ENCODE assay signal across 8 cellular contexts in genomic region chr12:26434299-26434915, GRCh38.
DNase-seq lines count a peak whose midpoint lies in the region; ATAC-seq and TF ChIP-seq lines count a peak whose summit lies in the region.

No MANE protein-coding gene starts in this region.

- H3K18ac ChIP-seq in mesenchymal stem cell (ENCODE audit: low read depth in 1 of 2, low read length in 2 of 2), result no peak overlapping the region

- H2AFZ ChIP-seq in OCI-LY7 (ENCODE audit: low read length) (no peak overlapping the region), mesenchymal stem cell (ENCODE audit: low read depth, low read length) (no peak overlapping the region)

- peak; percentile 88 for TF ChIP-seq CTCF in AG09309 (IDR thresholded peaks at IDR 0.05; ENCODE audit: control insufficient read depth, insufficient read depth, low read depth, low read length, missing control alignments)
- peak; percentile 69 for TF ChIP-seq CTCF in GM12875 (IDR thresholded peaks at IDR 0.05; ENCODE audit: borderline replicate concordance, insufficient read depth, low read depth, low read length)
- TF ChIP-seq CTCF in OCI-LY7 (conservative IDR thresholded peaks at IDR 0.05; ENCODE audit: low read length), result peak; percentile 92

- DNase-seq in AG09309 (ENCODE audit: low read depth) (peak; percentile 14), HuH-7 (ENCODE audit: low spot score) (peak; percentile 52), OCI-LY7 (ENCODE audit: low spot score) (peak; percentile 70), dermis microvascular lymphatic vessel endothelial cell (ENCODE audit: low read depth in 2 of 2) (peak; percentile 47 to 68), mesenchymal stem cell (peak; percentile 71)

- no peak overlapping the region for H3K14ac ChIP-seq in mesenchymal stem cell (ENCODE audit: low read length in 2 of 2)

- H3K27ac ChIP-seq in OCI-LY7 (ENCODE audit: low read depth, low read length, poor library complexity, severe bottlenecking), result no peak overlapping the region
- no peak overlapping the region for H3K27ac ChIP-seq in mesenchymal stem cell (ENCODE audit: low read length, poor library complexity, severe bottlenecking)

- intact Hi-C loops in OCI-LY7 (cut with micrococcal nuclease; ENCODE audit: unreplicated experiment), result loop anchor here (2.0 to 10.0 kb wide), 4 partner anchors 90 to 310 kb away; partner anchors contain the start of gene BHLHE41

- no TSS peak for BruUV-seq in OCI-LY7 (replicated peaks; lab: Mats Ljungman, UMichigan)

- H2BK15ac ChIP-seq in mesenchymal stem cell (ENCODE audit: low read depth, poor library complexity, severe bottlenecking), result no peak overlapping the region

- CTCF ChIA-PET in OCI-LY7 (lab: Charles Lee; ENCODE audit: unreplicated experiment), result no interaction called here

- H3K4me1 ChIP-seq in OCI-LY7 (ENCODE audit: insufficient read depth, low read length, poor library complexity, severe bottlenecking) (no peaks in the 10 kb centered on the region), mesenchymal stem cell (ENCODE audit: control insufficient read depth, insufficient read depth, low read depth, low read length) (no peaks in the 10 kb centered on the region)

- H2AK5ac ChIP-seq in mesenchymal stem cell (ENCODE audit: low read length, severe bottlenecking), result no peak overlapping the region

- H2BK5ac ChIP-seq in mesenchymal stem cell (ENCODE audit: low read depth, low read length, poor library complexity, severe bottlenecking), result no peak overlapping the region

- H3K23ac ChIP-seq in mesenchymal stem cell (ENCODE audit: low read length in 2 of 2), result no peak overlapping the region

- H3K9me2 ChIP-seq in OCI-LY7 (ENCODE audit: insufficient read depth, low read length), result no peaks in the 10 kb centered on the region

- POLR2A ChIA-PET in OCI-LY7 (lab: Charles Lee), result no interaction called here

- ATAC-seq in HG03378 (IDR thresholded peaks at IDR 0.05; ENCODE audit: unreplicated experiment), result no peak
- ATAC-seq in GM21723 (IDR thresholded peaks at IDR 0.05; ENCODE audit: unreplicated experiment), result no peak

- H2BK12ac ChIP-seq in mesenchymal stem cell (ENCODE audit: low read length in 2 of 2), result no peak overlapping the region

- H3K36me3 ChIP-seq in OCI-LY7 (ENCODE audit: insufficient read depth, low read length) (no peaks in the 10 kb centered on the region), mesenchymal stem cell (ENCODE audit: control insufficient read depth in 1 of 2, insufficient read depth in 2 of 2, low read depth in 1 of 2, low read length in 2 of 2) (no peaks in the 10 kb centered on the region)

- H4K8ac ChIP-seq in mesenchymal stem cell (ENCODE audit: low read length), result no peak overlapping the region

- H3K9me3 ChIP-seq in OCI-LY7 (ENCODE audit: low read length), result no peaks in the 10 kb centered on the region
- no peaks in the 10 kb centered on the region for H3K9me3 ChIP-seq in mesenchymal stem cell (ENCODE audit: control insufficient read depth, low read length)

- WGBS in mesenchymal stem cell, result 100% methylated on average over 1 of the region's 2 CpGs

- H3K9ac ChIP-seq in mesenchymal stem cell (ENCODE audit: low read length), result no peak overlapping the region

- no peaks in the 10 kb centered on the region for H3K27me3 ChIP-seq in mesenchymal stem cell (ENCODE audit: control insufficient read depth in 1 of 2, insufficient read depth in 1 of 2, low read length in 2 of 2)

- H3K4me3 ChIP-seq in AG09309 (ENCODE audit: control insufficient read depth, low read depth, low read length), result no peak overlapping the region
- no peak overlapping the region for H3K4me3 ChIP-seq in GM12875 (ENCODE audit: low read depth, low read length)
- no peak overlapping the region for H3K4me3 ChIP-seq in OCI-LY7 (ENCODE audit: low read depth, low read length, poor library complexity, severe bottlenecking)
- no peak overlapping the region for H3K4me3 ChIP-seq in mesenchymal stem cell (ENCODE audit: insufficient read depth in 1 of 2, low read depth in 1 of 2, low read length in 2 of 2)

- H2BK120ac ChIP-seq in mesenchymal stem cell (ENCODE audit: low read depth, low read length), result no peak overlapping the region

- H3K4ac ChIP-seq in mesenchymal stem cell (ENCODE audit: low read depth in 1 of 2, low read length in 2 of 2), result no peak overlapping the region

- H4K20me1 ChIP-seq in OCI-LY7 (ENCODE audit: insufficient read depth, low read length), result no peaks in the 10 kb centered on the region

- H3K79me2 ChIP-seq in OCI-LY7 (ENCODE audit: insufficient read depth, low read depth, low read length), result no peaks in the 10 kb centered on the region

- H3K79me1 ChIP-seq in mesenchymal stem cell (replicated peaks; ENCODE audit: low read length, poor library complexity, severe bottlenecking), result no peaks in the 10 kb centered on the region

- no peak overlapping the region for H4K91ac ChIP-seq in mesenchymal stem cell (ENCODE audit: low read length)

- H3K4me2 ChIP-seq in OCI-LY7 (ENCODE audit: low read length) (no peak overlapping the region), mesenchymal stem cell (ENCODE audit: low read length, poor library complexity, severe bottlenecking) (no peak overlapping the region)

Comparison
In these comparisons a context has a peak if more than half of its experiments do, and no peak if none do; other contexts are left out.
1. DNase-seq: peak in every context shown above with its lines; median percentile 71 in mesenchymal stem cell; 70 in OCI-LY7; 58 in dermis microvascular lymphatic vessel endothelial cell; 52 in HuH-7; 14 in AG09309.